Comparison of ENCODE assay signal across 8 cellular contexts in the genomic region with DNA sequence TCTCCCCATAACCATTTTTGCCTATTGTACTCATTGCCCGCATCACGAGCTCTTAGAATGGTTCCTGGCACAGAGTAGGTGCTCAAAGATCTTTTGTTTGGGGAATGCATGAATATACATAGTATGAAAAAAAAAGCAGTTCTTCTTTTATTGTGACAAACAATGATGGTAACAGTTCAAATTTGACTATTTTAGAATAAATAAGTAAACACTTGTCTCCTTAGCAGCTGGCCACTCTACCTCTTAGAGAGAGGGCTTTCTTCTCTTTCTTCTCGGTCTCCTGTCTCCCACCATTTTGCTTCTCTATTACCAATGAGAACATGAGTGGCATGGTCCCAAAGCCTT. TPM values are rescaled to one million over a fixed set of nuclear protein-coding genes. Genes with fewer than 3 reads are reported as not detected.
DNase-seq lines count a peak whose midpoint lies in the region; ATAC-seq and TF ChIP-seq lines count a peak whose summit lies in the region.

No MANE protein-coding gene starts in this region.

- H3K4me2 ChIP-seq in DOHH2 (ENCODE audit: low read length): peak overlapping the region; percentile 77
- peak overlapping the region; percentile 100 for H3K4me2 ChIP-seq in OCI-LY7 (ENCODE audit: low read length)

- H3K9me3 ChIP-seq in DOHH2 (ENCODE audit: control insufficient read depth, insufficient read depth, low read length) (no peaks in the 10 kb centered on the region), OCI-LY7 (ENCODE audit: low read length) (no peaks in the 10 kb centered on the region), heart right ventricle (no peaks in the 10 kb centered on the region)

- peak overlapping the region; percentile 99 for H2AFZ ChIP-seq in OCI-LY7 (ENCODE audit: low read length)

- H3K4me3 ChIP-seq in DOHH2 (ENCODE audit: low read length) (peak overlapping the region; percentile 82), OCI-LY7 (ENCODE audit: low read depth, low read length, poor library complexity, severe bottlenecking) (peak overlapping the region; percentile 73), heart right ventricle (peak overlapping the region; percentile 43 to 76 (median 70))

- peak; percentile 2 for ATAC-seq in GM21576 (IDR thresholded peaks at IDR 0.05; ENCODE audit: unreplicated experiment)
- ATAC-seq in heart right ventricle: peak in 6 of 8 donors; percentile 2 to 47 (median 16)
- ATAC-seq in sciatic nerve: peak; percentile 46

- H3K36me3 ChIP-seq in DOHH2 (ENCODE audit: control insufficient read depth, low read length): no peaks in the 10 kb centered on the region
- no peaks in the 10 kb centered on the region for H3K36me3 ChIP-seq in OCI-LY7 (ENCODE audit: insufficient read depth, low read length)
- no peaks in the 10 kb centered on the region for H3K36me3 ChIP-seq in heart right ventricle

- peaks cover 6% of the 10 kb centered on the region; the same call in 1 of the 2 replicates for H3F3A ChIP-seq in DOHH2 (ENCODE audit: control insufficient read depth, insufficient read depth)

- H3K4me1 ChIP-seq in DOHH2 (ENCODE audit: control insufficient read depth, low read length): peaks cover 29% of the 10 kb centered on the region
- peaks cover 29% of the 10 kb centered on the region for H3K4me1 ChIP-seq in OCI-LY7 (ENCODE audit: insufficient read depth, low read length, poor library complexity, severe bottlenecking)
- peaks cover 0 to 26% (median 11%) of the 10 kb centered on the region in 9 donors for H3K4me1 ChIP-seq in heart right ventricle

- H4K20me1 ChIP-seq in DOHH2 (ENCODE audit: control insufficient read depth, insufficient read depth, low read depth, low read length) (peaks cover 5% of the 10 kb centered on the region), OCI-LY7 (ENCODE audit: insufficient read depth, low read length) (peaks cover 17% of the 10 kb centered on the region)

- 47% methylated on average over 3 of the region's 3 CpGs for WGBS in heart right ventricle, 2 donors

- CTCF ChIA-PET in OCI-LY7 (lab: Charles Lee; ENCODE audit: unreplicated experiment): no interaction called here

- TF ChIP-seq CTCF in DOHH2 (IDR thresholded peaks at IDR 0.05; ENCODE audit: low read depth, low read length, poor library complexity, severe bottlenecking) (no peak), OCI-LY7 (conservative IDR thresholded peaks at IDR 0.05; ENCODE audit: low read length) (no peak), heart right ventricle (IDR thresholded peaks at IDR 0.05) (no peak)

- H3K79me2 ChIP-seq in DOHH2 (ENCODE audit: control insufficient read depth, low read length) (peaks cover 33% of the 10 kb centered on the region), OCI-LY7 (ENCODE audit: insufficient read depth, low read depth, low read length) (peaks cover 22% of the 10 kb centered on the region; the same call in 1 of the 2 replicates)

- POLR2A ChIA-PET in OCI-LY7 (lab: Charles Lee): interaction anchor here (0.6 to 0.8 kb wide), 3 partner anchors 58 to 348 kb away, joined by 3 to 4 read pairs (median 3); no protein-coding TSS in a partner anchor

- BruUV-seq in OCI-LY7 (replicated peaks; lab: Mats Ljungman, UMichigan): no TSS peak

- H3K9me2 ChIP-seq in DOHH2 (replicated peaks; ENCODE audit: control insufficient read depth, low read length) (no peaks in the 10 kb centered on the region), OCI-LY7 (ENCODE audit: insufficient read depth, low read length) (no peaks in the 10 kb centered on the region)

- intact Hi-C loops in OCI-LY7 (cut with micrococcal nuclease; ENCODE audit: unreplicated experiment): loop anchor here (5.0 kb wide), 3 partner anchors 55 to 810 kb away; a partner anchor contains a TSS
- intact Hi-C loops in heart right ventricle (cut with DNase I): no loop called here
- intact Hi-C loops in sciatic nerve (cut with DNase I): no loop called here

- H3K27ac ChIP-seq in DOHH2 (ENCODE audit: low read depth, low read length) (no peak overlapping the region), OCI-LY7 (ENCODE audit: low read depth, low read length, poor library complexity, severe bottlenecking) (no peak overlapping the region), heart right ventricle (peak overlapping the region in 5 of 10 donors; percentile 10 to 48 (median 32))

- H3K27me3 ChIP-seq in DOHH2 (ENCODE audit: control insufficient read depth, low read length) (peaks cover 48% of the 10 kb centered on the region), heart right ventricle (peaks cover 0 to 27% (median 11%) of the 10 kb centered on the region in 7 donors)

- DNase-seq in OCI-LY7 (ENCODE audit: low spot score) (no peak), heart right ventricle (no peak), sciatic nerve (ENCODE audit: low spot score) (no peak), mucosa of gallbladder (ENCODE audit: low spot score) (no peak), RPMI8226 (no peak), COLO668 (lab: John Stamatoyannopoulos, UW; ENCODE audit: unreplicated experiment) (no peak)

RNA-seq across cellular contexts. Expression of a gene that starts 0.7 kb away (rescaled TPM):
- 28.5 and 31.7 TPM in 2 replicates for total RNA-seq in OCI-LY7 (2014; rRNA removed; shearing (Covaris generic))
- 16.4 and 19.5 TPM in 2 replicates for total RNA-seq in OCI-LY7 (2022)
- total RNA-seq in heart right ventricle: 10 to 100 TPM in 4 of 10 donors, 1 to 10 TPM in 6; 4.1 to 13.6 (median 9.3) TPM
- polyA plus RNA-seq in heart right ventricle: 1 to 10 TPM; 1.4 to 3.7 TPM
- total RNA-seq in sciatic nerve: 10.1 TPM
- 9.7 TPM for total RNA-seq in mucosa of gallbladder
